Comparison of ENCODE assay signal across 8 cellular contexts in the genomic region with DNA sequence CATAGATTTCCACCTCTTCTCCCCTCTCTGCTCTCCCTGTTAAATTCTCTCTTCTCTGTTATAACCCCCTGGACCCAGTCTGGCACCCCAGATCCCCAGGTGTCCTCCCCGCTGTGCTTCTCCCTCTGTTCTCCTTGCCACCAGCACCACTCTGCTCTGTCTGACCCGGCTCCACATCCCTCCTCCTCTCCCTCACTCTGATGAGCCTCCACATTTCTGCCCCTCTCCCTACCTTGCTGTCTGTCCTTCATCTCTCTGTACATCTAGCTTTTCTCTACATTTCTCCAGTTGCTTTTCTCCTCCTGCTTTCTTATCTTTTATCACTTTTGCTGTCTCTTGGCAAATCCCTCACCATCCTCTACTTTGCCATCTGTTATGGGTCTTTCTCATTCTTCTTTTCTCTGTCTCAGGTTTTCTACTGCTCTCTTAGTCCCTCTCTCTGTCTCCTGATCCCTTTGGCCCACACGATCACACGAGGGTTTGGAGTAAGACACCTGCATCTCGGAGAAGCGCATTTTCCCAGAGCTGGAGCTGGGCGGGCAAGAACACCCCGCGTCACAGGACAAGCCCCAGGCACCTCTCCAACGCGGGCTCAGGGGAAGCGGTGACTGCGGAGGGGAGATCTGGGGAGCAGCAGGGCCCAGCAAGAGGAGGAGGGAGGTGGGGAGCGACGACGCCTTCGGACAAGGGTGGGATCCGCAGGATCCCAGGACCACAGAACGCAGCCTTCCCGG. TPM values are rescaled to one million over a fixed set of nuclear protein-coding genes. Genes with fewer than 3 reads are reported as not detected.
DNase-seq lines count a peak whose midpoint lies in the region; ATAC-seq and TF ChIP-seq lines count a peak whose summit lies in the region.
"Not testable (repeated sequence)": the region's sequence is repeated elsewhere in the genome, so short reads cannot be mapped to it uniquely, and the experiment has no call there.

No MANE protein-coding gene starts in this region.

- H3K4me1 Mint-ChIP-seq in endothelial cell (ENCODE audit: unreplicated experiment), result not testable (repeated sequence)

- POLR2A ChIA-PET in A673 (lab: Charles Lee; ENCODE audit: low non-redundant PET), result not testable (repeated sequence)

- BruUV-seq in A673 (replicated peaks; lab: Mats Ljungman, UMichigan), result not testable (repeated sequence)

- ATAC-seq in GM18907 (IDR thresholded peaks at IDR 0.05; ENCODE audit: unreplicated experiment), result peak; percentile 52
- ATAC-seq in HG03066 (IDR thresholded peaks at IDR 0.05; ENCODE audit: low read depth, unreplicated experiment), result peak; percentile 16
- ATAC-seq in gastrocnemius medialis, result not testable (repeated sequence)

- H3K27me3 ChIP-seq in A673 (replicated peaks; ENCODE audit: insufficient read depth, low read depth, low read length, poor library complexity); NT2/D1 (ENCODE audit: insufficient read depth, insufficient read length); liver (ENCODE audit: control insufficient read depth in 4 of 4, insufficient read depth in 4 of 4, low read length in 3 of 4); gastrocnemius medialis: not testable (repeated sequence)

- peaks cover 16% of the 10 kb centered on the region for H3K36me3 Mint-ChIP-seq in endothelial cell (ENCODE audit: low read depth, unreplicated experiment)

- not testable (repeated sequence) for H3K9me3 ChIP-seq in A673 (ENCODE audit: low read depth, low read length, poor library complexity, severe bottlenecking); NT2/D1 (ENCODE audit: insufficient read depth, low read length); gastrocnemius medialis
- H3K9me3 ChIP-seq in liver (ENCODE audit: control insufficient read depth in 4 of 4, low read length in 3 of 4), result peaks cover 2 to 11% (median 6%) of the 10 kb centered on the region in 4 donors

- H3K27ac ChIP-seq in A673 (ENCODE audit: low read depth, low read length, poor library complexity, severe bottlenecking), result peak overlapping the region; percentile 37
- H3K27ac ChIP-seq in liver (ENCODE audit: low read depth in 1 of 2, low read length in 2 of 2), result not testable (repeated sequence)
- peak overlapping the region; percentile 41 to 59 (median 54) for H3K27ac ChIP-seq in gastrocnemius medialis

- H3K9me3 Mint-ChIP-seq in endothelial cell (ENCODE audit: unreplicated experiment), result not testable (repeated sequence)

- peak overlapping the region; percentile 7 for H3K27ac Mint-ChIP-seq in endothelial cell (ENCODE audit: unreplicated experiment)

- intact Hi-C loops in A673 (cut with micrococcal nuclease; ENCODE audit: unreplicated experiment); gastrocnemius medialis (cut with DNase I; ENCODE audit: low total_unique reads): not testable (repeated sequence)

- peak; percentile 35 for DNase-seq in A673 (ENCODE audit: low spot score)
- DNase-seq in NT2/D1 (ENCODE audit: low read depth, low spot score); gastrocnemius medialis: not testable (repeated sequence)
- DNase-seq in activated T-cell treated with anti-CD3 and anti-CD28 coated beads, Interleukin-2, amount 50 U/mL, for 1 hour, result peak; percentile 20
- DNase-seq in endothelial cell (ENCODE audit: low spot score), result peak; percentile 15

- H3K4me1 ChIP-seq in A673 (ENCODE audit: insufficient read depth, low read length, poor library complexity, severe bottlenecking); NT2/D1 (ENCODE audit: insufficient read depth, insufficient read length); liver (ENCODE audit: control insufficient read depth in 4 of 4, insufficient read depth in 4 of 4, low read length in 3 of 4); gastrocnemius medialis: not testable (repeated sequence)

- TF ChIP-seq RAD21 in liver (IDR thresholded peaks at IDR 0.05), result not testable (repeated sequence)

- CTCF ChIA-PET in A673 (lab: Charles Lee), result not testable (repeated sequence)

- 11% methylated on average over 20 of the region's 20 CpGs for WGBS in liver

- H3K27me3 Mint-ChIP-seq in endothelial cell (ENCODE audit: unreplicated experiment), result not testable (repeated sequence)

- not testable (repeated sequence) for TF ChIP-seq POLR2A in gastrocnemius medialis (IDR thresholded peaks at IDR 0.05)

- peak overlapping the region; percentile 76 for H3K9ac ChIP-seq in NT2/D1 (ENCODE audit: insufficient read length, low read depth)
- not testable (repeated sequence) for H3K9ac ChIP-seq in liver (ENCODE audit: low read depth in 1 of 2, low read length in 2 of 2)

- TF ChIP-seq CTCF in A673 (conservative IDR thresholded peaks at IDR 0.05; ENCODE audit: low read depth, low read length); endothelial cell (IDR thresholded peaks at IDR 0.05; ENCODE audit: unreplicated experiment); liver (IDR thresholded peaks at IDR 0.05; ENCODE audit: low read depth, low read length, missing input control); gastrocnemius medialis (IDR thresholded peaks at IDR 0.05 in 4 of 5, conservative IDR thresholded peaks at IDR 0.05 in 1 of 5): not testable (repeated sequence)

- H3K36me3 ChIP-seq in A673 (ENCODE audit: insufficient read depth, low read length, poor library complexity, severe bottlenecking); liver (ENCODE audit: control insufficient read depth in 4 of 4, insufficient read depth in 3 of 4, low read depth in 1 of 4, low read length in 3 of 4); gastrocnemius medialis: not testable (repeated sequence)
- peaks cover 14% of the 10 kb centered on the region for H3K36me3 ChIP-seq in NT2/D1 (ENCODE audit: insufficient read depth, insufficient read length, low read length)

- in situ Hi-C loops in gastrocnemius medialis (cut with MboI; ENCODE audit: low sequenced_read_pairs in 4 of 4), result not testable (repeated sequence)

- H3K4me3 ChIP-seq in A673 (ENCODE audit: low read depth, low read length, poor library complexity, severe bottlenecking) (peak overlapping the region; percentile 54), NT2/D1 (ENCODE audit: insufficient read length, low read depth) (peak overlapping the region; percentile 65), liver (ENCODE audit: low read depth in 1 of 3, low read length in 3 of 3) (peak overlapping the region in 2 of 3 donors; percentile 40 to 53), gastrocnemius medialis (peak overlapping the region; percentile 58 to 68 (median 66))

- H3K4me3 Mint-ChIP-seq in endothelial cell (ENCODE audit: unreplicated experiment), result peak overlapping the region; percentile 97

RNA-seq across cellular contexts. Expression of gene ZNF28, which starts 0.8 kb away (rescaled TPM):
- total RNA-seq in A673 (2021) (10.1 and 10.9 TPM in 2 replicates), endothelial cell (ENCODE audit: unreplicated experiment) (22.3 TPM), liver (10 to 100 TPM in 1 of 2 donors, 1 to 10 TPM in 1; 2.7 to 11.5 TPM), gastrocnemius medialis (1 to 10 TPM; 1.0 to 7.6 (median 3.2) TPM)
- polyA plus RNA-seq in liver, result 1 to 10 TPM; 1.0 to 4.8 TPM

RNA-seq across cellular contexts. Expression of gene ZNF600, which starts 34.0 kb away (rescaled TPM):
- total RNA-seq in A673 (2021) (1.5 and 1.8 TPM in 2 replicates), endothelial cell (ENCODE audit: unreplicated experiment) (6.6 TPM), liver (1 to 10 TPM; 1.4 to 2.1 TPM), gastrocnemius medialis (1 to 10 TPM in 2 of 4 donors, under 1 TPM in 2; 0.72 to 3.7 (median 1.1) TPM)
- 1 to 10 TPM; 1.5 to 1.6 TPM for polyA plus RNA-seq in liver

RNA-seq across cellular contexts. Expression of gene ZNF468, which starts 36.8 kb away (rescaled TPM):
- total RNA-seq in A673 (2021), result 11.3 and 14.4 TPM in 2 replicates
- total RNA-seq in endothelial cell (ENCODE audit: unreplicated experiment), result 21.4 TPM
- total RNA-seq in liver, result 10 to 100 TPM in 1 of 2 donors, 1 to 10 TPM in 1; 7.4 to 15.1 TPM
- polyA plus RNA-seq in liver, result 1 to 10 TPM; 2.1 to 3.0 TPM
- 1 to 10 TPM; 2.6 to 5.9 (median 3.5) TPM for total RNA-seq in gastrocnemius medialis
